In genomic region chr11:79415912-79416311, GRCh38 we compare ENCODE assay signal across 3 cellular contexts.
TF ChIP-seq lines count a peak whose summit lies in the region.

No MANE protein-coding gene starts in this region.

TF ChIP-seq in HEK293, 187 proteins besides CTCF, POLR2A, EP300 and RAD21:
- TF ChIP-seq ZNF658 (tag by site-specific recombination; IDR thresholded peaks at IDR 0.05) (no peak), ZNF747 (tag by site-specific recombination; IDR thresholded peaks at IDR 0.05) (no peak), ZNF677 (tag by site-specific recombination; IDR thresholded peaks at IDR 0.05) (no peak), ZNF146 (tag by site-specific recombination; IDR thresholded peaks at IDR 0.05) (peak; percentile 54; the same call in 1 of the 2 replicates), ZNF449 (tag by site-specific recombination; IDR thresholded peaks at IDR 0.05) (no peak), ZNF354C (tag by site-specific recombination; IDR thresholded peaks at IDR 0.05; ENCODE audit: borderline replicate concordance, low read depth) (no peak), ZNF585B (tag by site-specific recombination; IDR thresholded peaks at IDR 0.05) (no peak), ZNF488 (tag by site-specific recombination; IDR thresholded peaks at IDR 0.05) (no peak), SP3 (tag by site-specific recombination; IDR thresholded peaks at IDR 0.05) (no peak), SCRT2 (tag by site-specific recombination; IDR thresholded peaks at IDR 0.05) (peak; percentile 44; the same call in 1 of the 2 replicates)

TF ChIP-seq in IMR-90, 13 proteins besides CTCF, POLR2A, EP300 and RAD21:
- TF ChIP-seq MAZ (IDR thresholded peaks at IDR 0.05; ENCODE audit: borderline replicate concordance, low read depth, low read length) (no peak), BHLHE40 (IDR thresholded peaks at IDR 0.05; ENCODE audit: low read depth, low read length) (no peak), MAFK (IDR thresholded peaks at IDR 0.05; ENCODE audit: low read depth, low read length) (no peak), FOS (IDR thresholded peaks at IDR 0.05; ENCODE audit: low read depth, low read length) (no peak), USF2 (IDR thresholded peaks at IDR 0.05; ENCODE audit: low read depth, low read length) (no peak), NFE2L2 (IDR thresholded peaks at IDR 0.05; ENCODE audit: low read depth, low read length) (no peak), MXI1 (IDR thresholded peaks at IDR 0.05; ENCODE audit: borderline replicate concordance, low read depth, low read length) (no peak), RCOR1 (IDR thresholded peaks at IDR 0.05; ENCODE audit: insufficient replicate concordance, low read length) (no peak), SMC3 (IDR thresholded peaks at IDR 0.05; ENCODE audit: low read depth, low read length) (no peak)

TF ChIP-seq in H1, 55 proteins besides CTCF, POLR2A, EP300 and RAD21:
- TF ChIP-seq JUN (IDR thresholded peaks at IDR 0.05; ENCODE audit: low read depth, low read length) (no peak), KDM1A (IDR thresholded peaks at IDR 0.05; ENCODE audit: borderline replicate concordance, low read length) (peak; percentile 85)
